21 cellular contexts compared by ENCODE assay signal in genomic region chr1:222767152-222767571, GRCh38. TPM values are rescaled to one million over a fixed set of nuclear protein-coding genes. Genes with fewer than 3 reads are reported as not detected.
DNase-seq lines count a peak whose midpoint lies in the region; ATAC-seq and TF ChIP-seq lines count a peak whose summit lies in the region.
"Had no signal": no experiment of that assay in that cellular context is flagged by ENCODE, and none has a peak within 500 bp of the region (broad histone marks: within the 10 kb centered on the region; RNA-seq: fewer than 3 reads in every experiment).

No MANE protein-coding gene starts in this region.

- H3K27ac ChIP-seq in sigmoid colon: peak overlapping the region in 3 of 4 donors; percentile 46 to 75 (median 56)
- H3K27ac ChIP-seq: KMS-11 had no signal

- H3K36me3 ChIP-seq in sigmoid colon: no peaks in the 10 kb centered on the region

- peak overlapping the region; percentile 7 for H3K27ac Mint-ChIP-seq in activated T-helper 2 cell treated with anti-CD3 and anti-CD28 coated beads, Interferon-gamma antibody, Interleukin-2, Interleukin-4, amounts not matched to agents 10 μg/mL and 5 μg/mL and 100 μg/mL, durations not matched to agents 14 hours and 24 hours and 36 hours
- H3K27ac Mint-ChIP-seq: CD14-positive monocyte had no signal

- no peaks in the 10 kb centered on the region for H3K36me3 Mint-ChIP-seq in activated T-helper 2 cell treated with anti-CD3 and anti-CD28 coated beads, Interferon-gamma antibody, Interleukin-2, Interleukin-4, amounts not matched to agents 10 μg/mL and 5 μg/mL and 100 μg/mL, durations not matched to agents 14 hours and 24 hours and 36 hours (ENCODE audit: low read depth)

- peak; percentile 84 for DNase-seq in Jurkat, Clone E6-1 (ENCODE audit: low read depth, low spot score)
- DNase-seq in activated T-helper 2 cell treated with anti-CD3 and anti-CD28 coated beads, Interferon-gamma antibody, Interleukin-2, Interleukin-4, amounts not matched to agents 10 μg/mL and 5 μg/mL and 100 μg/mL, durations not matched to agents 14 hours and 24 hours and 36 hours (ENCODE audit: low spot score): no peak
- DNase-seq in sigmoid colon (no peak), NCI-H69 (lab: John Stamatoyannopoulos, UW) (no peak), NCI-H2196 treated with DMSO at 0.1 percent for 48 hours (lab: John Stamatoyannopoulos, UW; ENCODE audit: unreplicated experiment) (no peak)
- DNase-seq: AML-193, NCI-H1092, NCI-H1436 treated with DMSO at 0.1 percent for 48 hours, NCI-H2029, NCI-H446, NCI-H526 treated with DMSO at 0.1 percent for 48 hours, OCI-M1, RPMI8226, SHP77 treated with DMSO at 0.1 percent for 48 hours, SK-N-SH had no signal

- ATAC-seq in GM19452 (IDR thresholded peaks at IDR 0.05; ENCODE audit: unreplicated experiment) (peak; percentile 66), GM21528 (IDR thresholded peaks at IDR 0.05; ENCODE audit: low FRiP score, unreplicated experiment) (no peak)

- WGBS in sigmoid colon, 2 donors: 63 to 77% methylated on average over 5 of the region's 5 CpGs

- no peak for TF ChIP-seq EP300 in sigmoid colon (IDR thresholded peaks at IDR 0.05)

- H3K27me3 ChIP-seq in sigmoid colon: no peaks in the 10 kb centered on the region

- peaks cover 0 to 6% (median 2%) of the 10 kb centered on the region in 4 donors for H3K9me3 ChIP-seq in sigmoid colon

- no peak overlapping the region for H3K4me3 ChIP-seq in Jurkat, Clone E6-1 (ENCODE audit: low read length)
- no peak overlapping the region for H3K4me3 ChIP-seq in sigmoid colon

- H3K4me3 Mint-ChIP-seq in activated T-helper 2 cell treated with anti-CD3 and anti-CD28 coated beads, Interferon-gamma antibody, Interleukin-2, Interleukin-4, amounts not matched to agents 10 μg/mL and 5 μg/mL and 100 μg/mL, durations not matched to agents 14 hours and 24 hours and 36 hours (ENCODE audit: low read depth): no peak overlapping the region
- H3K4me3 Mint-ChIP-seq: CD14-positive monocyte had no signal

- peaks cover 27% of the 10 kb centered on the region for H3K9me3 Mint-ChIP-seq in activated T-helper 2 cell treated with anti-CD3 and anti-CD28 coated beads, Interferon-gamma antibody, Interleukin-2, Interleukin-4, amounts not matched to agents 10 μg/mL and 5 μg/mL and 100 μg/mL, durations not matched to agents 14 hours and 24 hours and 36 hours

- intact Hi-C loops in activated T-helper 2 cell treated with anti-CD3 and anti-CD28 coated beads, Interferon-gamma antibody, Interleukin-2, Interleukin-4, amounts not matched to agents 10 μg/mL and 5 μg/mL and 100 μg/mL, durations not matched to agents 14 hours and 24 hours and 36 hours (cut with micrococcal nuclease): no loop called here
- intact Hi-C loops in sigmoid colon (cut with DNase I): no loop called here

- peaks cover 3% of the 10 kb centered on the region for H3K27me3 Mint-ChIP-seq in activated T-helper 2 cell treated with anti-CD3 and anti-CD28 coated beads, Interferon-gamma antibody, Interleukin-2, Interleukin-4, amounts not matched to agents 10 μg/mL and 5 μg/mL and 100 μg/mL, durations not matched to agents 14 hours and 24 hours and 36 hours (ENCODE audit: low read depth)

- no peak for TF ChIP-seq POLR2A in sigmoid colon (IDR thresholded peaks at IDR 0.05)

- TF ChIP-seq CTCF in sigmoid colon (IDR thresholded peaks at IDR 0.05): no peak

- peaks cover 0 to 21% (median 0%) of the 10 kb centered on the region in 4 donors for H3K4me1 ChIP-seq in sigmoid colon

- peaks cover 2% of the 10 kb centered on the region for H3K4me1 Mint-ChIP-seq in activated T-helper 2 cell treated with anti-CD3 and anti-CD28 coated beads, Interferon-gamma antibody, Interleukin-2, Interleukin-4, amounts not matched to agents 10 μg/mL and 5 μg/mL and 100 μg/mL, durations not matched to agents 14 hours and 24 hours and 36 hours (ENCODE audit: low read depth)

RNA-seq across cellular contexts. Expression of gene FAM177B, which starts 30.2 kb away (rescaled TPM):
- not detected for polyA plus RNA-seq in Jurkat, Clone E6-1 (2012; ENCODE audit: insufficient read depth, insufficient read length)
- total RNA-seq in activated T-helper 2 cell treated with anti-CD3 and anti-CD28 coated beads, Interferon-gamma antibody, Interleukin-2, Interleukin-4, amounts not matched to agents 10 μg/mL and 5 μg/mL and 100 μg/mL, durations not matched to agents 14 hours and 24 hours and 36 hours: not detected in 2 replicates
- total RNA-seq in sigmoid colon: 1 to 10 TPM in 1 of 4 donors, under 1 TPM in 2, not detected in 1; 0.36 to 4.7 (median 0.54) TPM
- 10 to 100 TPM; 13.2 to 40.5 (median 28.2) TPM for polyA plus RNA-seq in sigmoid colon
- total RNA-seq: H4, M059J had no signal
- polyA plus RNA-seq: CD14-positive monocyte, SK-N-SH had no signal

RNA-seq across cellular contexts. Expression of gene DISP1, which starts 47.7 kb away (rescaled TPM):
- polyA plus RNA-seq in Jurkat, Clone E6-1 (2012; ENCODE audit: insufficient read depth, insufficient read length): 1.0 TPM
- 1.7 and 2.0 TPM in 2 replicates for total RNA-seq in activated T-helper 2 cell treated with anti-CD3 and anti-CD28 coated beads, Interferon-gamma antibody, Interleukin-2, Interleukin-4, amounts not matched to agents 10 μg/mL and 5 μg/mL and 100 μg/mL, durations not matched to agents 14 hours and 24 hours and 36 hours
- total RNA-seq in sigmoid colon: 10 to 100 TPM; 17.1 to 31.3 (median 23.5) TPM
- polyA plus RNA-seq in sigmoid colon: 1 to 10 TPM in 1 of 3 donors, under 1 TPM in 2; 0.46 to 3.8 (median 0.60) TPM

RNA-seq across cellular contexts. Expression of gene BROX, which starts 54.8 kb away (rescaled TPM):
- polyA plus RNA-seq in Jurkat, Clone E6-1 (2012; ENCODE audit: insufficient read depth, insufficient read length): 9.5 TPM
- total RNA-seq in activated T-helper 2 cell treated with anti-CD3 and anti-CD28 coated beads, Interferon-gamma antibody, Interleukin-2, Interleukin-4, amounts not matched to agents 10 μg/mL and 5 μg/mL and 100 μg/mL, durations not matched to agents 14 hours and 24 hours and 36 hours: 34.3 and 37.7 TPM in 2 replicates
- 10 to 100 TPM; 38.2 to 61.7 (median 49.0) TPM for total RNA-seq in sigmoid colon
- 10 to 100 TPM; 22.0 to 27.7 (median 22.2) TPM for polyA plus RNA-seq in sigmoid colon

RNA-seq across cellular contexts. Expression of gene AIDA, which starts 54.9 kb away (rescaled TPM):
- polyA plus RNA-seq in Jurkat, Clone E6-1 (2012; ENCODE audit: insufficient read depth, insufficient read length): 35.0 TPM
- 41.9 and 45.7 TPM in 2 replicates for total RNA-seq in activated T-helper 2 cell treated with anti-CD3 and anti-CD28 coated beads, Interferon-gamma antibody, Interleukin-2, Interleukin-4, amounts not matched to agents 10 μg/mL and 5 μg/mL and 100 μg/mL, durations not matched to agents 14 hours and 24 hours and 36 hours
- total RNA-seq in sigmoid colon: 100 to 1,000 TPM in 1 of 4 donors, 10 to 100 TPM in 3; 71.5 to 104 (median 88.2) TPM
- polyA plus RNA-seq in sigmoid colon: 10 to 100 TPM; 34.9 to 48.6 (median 48.3) TPM
